ENCODE assay signal across 16 cellular contexts in genomic region chr12:49748800-49749199, GRCh38. TPM values are rescaled to one million over a fixed set of nuclear protein-coding genes. Genes with fewer than 3 reads are reported as not detected.
A peak's percentile ranks its signal among the peaks of the same experiment; 100 is the strongest.
DNase-seq lines count a peak whose midpoint lies in the region; ATAC-seq, FAIRE-seq and TF ChIP-seq lines count a peak whose summit lies in the region.
"Had no signal": no experiment of that assay in that cellular context is flagged by ENCODE, and none has a peak within 500 bp of the region (broad histone marks: within the 10 kb centered on the region; RNA-seq: fewer than 3 reads in every experiment).

No MANE protein-coding gene starts in this region.

- no peaks in the 10 kb centered on the region for H3K27me3 Mint-ChIP-seq in activated CD8-positive, alpha-beta T cell treated with anti-CD3 and anti-CD28 coated beads for 36 hours

- H3K4me1 ChIP-seq in heart right ventricle (peaks cover 8 to 100% (median 100%) of the 10 kb centered on the region in 9 donors), keratinocyte (ENCODE audit: control insufficient read depth, extremely low read depth, insufficient read depth, low read length) (peaks cover 36% of the 10 kb centered on the region)

- H3K27me3 ChIP-seq in heart right ventricle (no peaks in the 10 kb centered on the region), keratinocyte (ENCODE audit: control insufficient read depth, extremely low read depth, insufficient read depth, low read length) (no peaks in the 10 kb centered on the region)
- H3K27me3 ChIP-seq: foreskin keratinocyte had no signal

- dilution Hi-C loops in keratinocyte (cut with MboI; ENCODE audit: extremely low pct_ligation_motif_present, low sequenced_read_pairs): no loop called here

- intact Hi-C loops in heart right ventricle (cut with DNase I): no loop called here
- intact Hi-C loops in Right ventricle myocardium inferior (cut with DNase I): no loop called here
- intact Hi-C loops in activated CD8-positive, alpha-beta T cell treated with anti-CD3 and anti-CD28 coated beads for 36 hours (cut with micrococcal nuclease): loop anchor here (2.0 kb wide), 1 partner anchor 14 kb away; no protein-coding TSS in a partner anchor
- intact Hi-C loops in head of caudate nucleus (cut with DNase I): no loop called here

- peak overlapping the region; percentile 96 for H3K27ac Mint-ChIP-seq in activated CD8-positive, alpha-beta T cell treated with anti-CD3 and anti-CD28 coated beads for 36 hours

- no peak overlapping the region for H3K9ac ChIP-seq in keratinocyte (ENCODE audit: control insufficient read depth, extremely low read depth, insufficient read depth, low read length)

- peaks cover 90% of the 10 kb centered on the region for H3K4me1 Mint-ChIP-seq in activated CD8-positive, alpha-beta T cell treated with anti-CD3 and anti-CD28 coated beads for 36 hours (ENCODE audit: low read depth)

- peak overlapping the region in 7 of 10 donors; percentile 17 to 70 (median 51) for H3K27ac ChIP-seq in heart right ventricle
- peak overlapping the region; percentile 37 for H3K27ac ChIP-seq in keratinocyte (ENCODE audit: control insufficient read depth, insufficient read depth, low read length)
- H3K27ac ChIP-seq: foreskin keratinocyte had no signal

- no peak overlapping the region for H2AFZ ChIP-seq in keratinocyte (ENCODE audit: control insufficient read depth, low read length)

- no peaks in the 10 kb centered on the region for H3K9me3 ChIP-seq in heart right ventricle
- no peaks in the 10 kb centered on the region for H3K9me3 ChIP-seq in keratinocyte (ENCODE audit: control insufficient read depth, low read depth, low read length)

- 28 to 39% methylated on average over 3 of the region's 3 CpGs for WGBS in heart right ventricle, 2 donors

- CTCF ChIA-PET in activated CD8-positive, alpha-beta T cell treated with anti-CD3 and anti-CD28 coated beads for 36 hours (lab: Charles Lee): interaction anchor here (0.7 to 8.5 kb wide), 7 partner anchors 8 to 218 kb away, joined by 3 to 104 read pairs (median 5); partner anchors contain the start of gene TMBIM6

- no peak for FAIRE-seq in keratinocyte (lab: Jason Lieb, UNC)
- FAIRE-seq: TTC549, urothelium cell line had no signal

- DNase-seq in heart right ventricle (no peak), Right ventricle myocardium inferior (ENCODE audit: missing footprints) (no peak), keratinocyte (ENCODE audit: low read depth, low spot score) (no peak), head of caudate nucleus (no peak), NCI-H1694 (lab: John Stamatoyannopoulos, UW) (no peak)
- no peak for DNase-seq in activated CD8-positive, alpha-beta T cell treated with anti-CD3 and anti-CD28 coated beads for 36 hours
- DNase-seq: AML-193, foreskin keratinocyte, GOT3, NCI-H187, NCI-H748 treated with DMSO at 0.1 percent for 48 hours, SHP77 had no signal

- H3K4me2 ChIP-seq in keratinocyte (ENCODE audit: control insufficient read depth, extremely low read depth, insufficient read depth, low read depth, low read length): peak overlapping the region; percentile 29

- H3K4me3 Mint-ChIP-seq in activated CD8-positive, alpha-beta T cell treated with anti-CD3 and anti-CD28 coated beads for 36 hours: peak overlapping the region; percentile 77

- ATAC-seq in heart right ventricle: peak in 2 of 8 donors; percentile 39 to 43
- no peak for ATAC-seq in Right ventricle myocardium inferior
- ATAC-seq in activated CD8-positive, alpha-beta T cell treated with anti-CD3 and anti-CD28 coated beads for 36 hours: no peak
- no peak for ATAC-seq in GM19324 (IDR thresholded peaks at IDR 0.05; ENCODE audit: low FRiP score, unreplicated experiment)
- ATAC-seq in GM19035 (IDR thresholded peaks at IDR 0.05; ENCODE audit: unreplicated experiment): no peak
- ATAC-seq: foreskin keratinocyte had no signal

- H4K20me1 ChIP-seq in keratinocyte (ENCODE audit: control insufficient read depth, extremely low read depth, insufficient read depth, low read length): peaks cover 28% of the 10 kb centered on the region

- H3K9me1 ChIP-seq in keratinocyte (ENCODE audit: control insufficient read depth, extremely low read depth, insufficient read depth, low read length): no peaks in the 10 kb centered on the region

- TF ChIP-seq CTCF in heart right ventricle (IDR thresholded peaks at IDR 0.05): no peak
- no peak for TF ChIP-seq CTCF in activated CD8-positive, alpha-beta T cell treated with anti-CD3 and anti-CD28 coated beads for 36 hours (IDR thresholded peaks at IDR 0.05)
- no peak for TF ChIP-seq CTCF in keratinocyte (optimal IDR thresholded peaks at IDR 0.05 in 1 of 3, IDR thresholded peaks at IDR 0.05 in 1 of 3, conservative IDR thresholded peaks at IDR 0.05 in 1 of 3; ENCODE audit: extremely low read depth in 1 of 3, insufficient read depth in 2 of 3, low read length in 3 of 3)

- H3K36me3 Mint-ChIP-seq in activated CD8-positive, alpha-beta T cell treated with anti-CD3 and anti-CD28 coated beads for 36 hours (ENCODE audit: low read depth): peaks cover 70% of the 10 kb centered on the region

- H3K36me3 ChIP-seq in heart right ventricle: peaks cover 0 to 70% (median 14%) of the 10 kb centered on the region in 9 donors
- peaks cover 8 to 34% of the 10 kb centered on the region in 2 experiments for H3K36me3 ChIP-seq in keratinocyte (ENCODE audit: control insufficient read depth in 2 of 2, extremely low read depth in 1 of 2, insufficient read depth in 2 of 2, low read length in 2 of 2)

- H3K4me3 ChIP-seq in heart right ventricle: no peak overlapping the region
- H3K4me3 ChIP-seq in keratinocyte (ENCODE audit: control insufficient read depth in 2 of 3, extremely low read depth in 1 of 3, insufficient read depth in 2 of 3, low read depth in 1 of 3, low read length in 3 of 3): no peak overlapping the region

- peaks cover 99% of the 10 kb centered on the region for H3K79me2 ChIP-seq in keratinocyte (ENCODE audit: control insufficient read depth, insufficient read depth, low read length)

- POLR2A ChIA-PET in activated CD8-positive, alpha-beta T cell treated with anti-CD3 and anti-CD28 coated beads for 36 hours (lab: Charles Lee): interaction anchor here (0.7 to 5.4 kb wide), 10 partner anchors 8 to 382 kb away, joined by 3 to 74 read pairs (median 4); partner anchors contain the start of genes SPATS2 and TMBIM6

- no peaks in the 10 kb centered on the region for H3K9me3 Mint-ChIP-seq in activated CD8-positive, alpha-beta T cell treated with anti-CD3 and anti-CD28 coated beads for 36 hours

RNA-seq across cellular contexts. Expression of gene TMBIM6, which starts 7.4 kb away (rescaled TPM):
- 100 to 1,000 TPM; 174 to 322 (median 202) TPM for total RNA-seq in heart right ventricle
- polyA plus RNA-seq in heart right ventricle: 100 to 1,000 TPM; 110 to 260 TPM
- 275 TPM for total RNA-seq in Right ventricle myocardium inferior
- total RNA-seq in activated CD8-positive, alpha-beta T cell treated with anti-CD3 and anti-CD28 coated beads for 36 hours: 100 to 1,000 TPM; 437 to 443 TPM
- polyA plus RNA-seq in keratinocyte: 619 to 815 TPM (median 668 TPM) in 3 replicates
- polyA plus RNA-seq in keratinocyte (2011; ENCODE audit: low read depth): 132 TPM
- polyA plus RNA-seq in keratinocyte (2011; cell fraction: cytosol; rRNA removed): 356 and 589 TPM in 2 replicates
- polyA plus RNA-seq in keratinocyte (2011; cell fraction: nucleus; rRNA removed): 842 and 1,127 TPM in 2 replicates
- 338 and 535 TPM in 2 replicates for polyA plus RNA-seq in keratinocyte (2012; ENCODE audit: low replicate concordance)
- 298 to 596 TPM (median 498 TPM) in 3 replicates for polyA minus RNA-seq in keratinocyte
- 190 TPM for polyA minus RNA-seq in keratinocyte (2011; cell fraction: cytosol; rRNA and poly(A)+ RNA removed)
- polyA minus RNA-seq in keratinocyte (2011; cell fraction: nucleus; rRNA and poly(A)+ RNA removed): 379 and 667 TPM in 2 replicates

RNA-seq across cellular contexts. Expression of gene FMNL3, which starts 41.6 kb away (rescaled TPM):
- 10 to 100 TPM; 10.1 to 19.6 (median 12.0) TPM for total RNA-seq in heart right ventricle
- polyA plus RNA-seq in heart right ventricle: 10 to 100 TPM in 1 of 2 donors, 1 to 10 TPM in 1; 5.7 to 10.9 TPM
- 10.8 TPM for total RNA-seq in Right ventricle myocardium inferior
- 10 to 100 TPM; 22.8 to 23.5 TPM for total RNA-seq in activated CD8-positive, alpha-beta T cell treated with anti-CD3 and anti-CD28 coated beads for 36 hours
- 1.1 to 1.4 TPM (median 1.2 TPM) in 3 replicates for polyA plus RNA-seq in keratinocyte
- polyA plus RNA-seq in keratinocyte (2011; ENCODE audit: low read depth): 0.05 TPM
- polyA plus RNA-seq in keratinocyte (2011; cell fraction: cytosol; rRNA removed): 1.3 and 1.4 TPM in 2 replicates
- 2.9 and 3.3 TPM in 2 replicates for polyA plus RNA-seq in keratinocyte (2011; cell fraction: nucleus; rRNA removed)
- polyA plus RNA-seq in keratinocyte (2012; ENCODE audit: low replicate concordance): 0.41 and 1.3 TPM in 2 replicates
- polyA minus RNA-seq in keratinocyte: 3.9 to 5.2 TPM (median 4.9 TPM) in 3 replicates
- 5.2 TPM for polyA minus RNA-seq in keratinocyte (2011; cell fraction: cytosol; rRNA and poly(A)+ RNA removed)
- 2.1 and 4.6 TPM in 2 replicates for polyA minus RNA-seq in keratinocyte (2011; cell fraction: nucleus; rRNA and poly(A)+ RNA removed)
